8 cellular contexts compared by ENCODE assay signal in the genomic region with DNA sequence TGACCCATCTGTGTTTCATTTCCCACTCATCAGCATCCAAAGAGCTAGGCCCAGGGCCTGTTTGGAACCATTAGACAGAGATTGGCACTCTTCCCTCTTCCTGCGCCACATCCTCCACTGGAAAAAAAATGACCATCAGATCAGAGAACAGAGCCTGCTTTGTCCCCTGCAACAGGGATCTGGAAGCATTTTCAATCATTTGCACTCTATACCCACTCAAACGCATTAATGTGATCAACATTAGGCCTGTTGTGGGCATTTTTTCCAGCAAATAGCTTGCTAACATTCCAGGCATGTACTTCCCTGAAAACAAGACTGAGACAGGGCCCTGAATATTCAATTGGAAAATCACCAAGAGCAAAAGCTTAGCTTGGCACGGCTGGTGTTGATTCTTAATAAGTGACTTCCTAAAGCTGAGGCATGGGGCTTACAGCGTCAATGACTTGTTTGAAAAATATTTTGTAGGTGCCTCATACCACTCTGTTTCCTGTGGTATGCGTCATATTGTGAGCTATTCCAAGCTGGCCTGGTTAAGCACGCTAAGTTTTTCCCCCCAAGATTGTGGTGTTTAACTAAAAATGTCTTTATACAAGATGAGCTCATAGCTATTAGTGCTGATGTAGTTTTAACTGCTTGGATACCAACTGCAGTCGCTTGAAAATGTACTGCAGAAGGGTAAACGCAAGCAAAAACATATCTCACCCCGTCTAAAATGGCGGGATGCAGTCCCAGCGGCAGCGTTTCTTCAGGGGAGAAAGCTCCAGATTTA.
DNase-seq lines count a peak whose midpoint lies in the region; ATAC-seq, FAIRE-seq and TF ChIP-seq lines count a peak whose summit lies in the region.

No MANE protein-coding gene starts in this region.

- no peaks in the 10 kb centered on the region for H3K27me3 ChIP-seq in left lung

- H3K4me1 ChIP-seq in left lung = peaks cover 0 to 10% of the 10 kb centered on the region in 2 donors

- no peaks in the 10 kb centered on the region for H3K36me3 ChIP-seq in left lung

- intact Hi-C loops in left lung (cut with DNase I) (no loop called here), left colon (cut with DNase I, micrococcal nuclease) (no loop called here)

- peak; percentile 31 for FAIRE-seq in HTR-8/SVneo (lab: Jason Lieb, UNC)

- DNase-seq in HTR-8/SVneo (ENCODE audit: insufficient read length, low spot score) (peak; percentile 50), coronary artery (ENCODE audit: low spot score) (no peak), left lung (no peak), superior temporal gyrus (ENCODE audit: extremely low spot score) (peak; percentile 97), left colon (no peak), NOMO-1 (lab: John Stamatoyannopoulos, UW; ENCODE audit: unreplicated experiment in 2 of 2) (no peak)

- no peak for TF ChIP-seq CTCF in coronary artery (IDR thresholded peaks at IDR 0.05)
- no peak for TF ChIP-seq CTCF in left lung (IDR thresholded peaks at IDR 0.05)

- ATAC-seq in left lung = peak; percentile 96
- no peak for ATAC-seq in HG02759 (IDR thresholded peaks at IDR 0.05; ENCODE audit: unreplicated experiment)
- no peak for ATAC-seq in HG03280 (IDR thresholded peaks at IDR 0.05; ENCODE audit: unreplicated experiment)
- no peak for ATAC-seq in left colon

- H3K4me3 ChIP-seq in coronary artery (no peak overlapping the region), left lung (no peak overlapping the region)

- H3K27ac ChIP-seq in coronary artery = peak overlapping the region; percentile 80 to 90
- peak overlapping the region; percentile 59 to 80 for H3K27ac ChIP-seq in left lung

- H3K9me3 ChIP-seq in left lung = no peaks in the 10 kb centered on the region

Comparison
In these comparisons a context has a peak if more than half of its experiments do, and no peak if none do; other contexts are left out.
1. DNase-seq: peak in HTR-8/SVneo (single experiment) and superior temporal gyrus (single experiment); none in coronary artery (single experiment), left lung (0 of 2), left colon (0 of 2) and NOMO-1 (0 of 2).